Comparison of ENCODE assay signal across 29 cellular contexts in the genomic region with DNA sequence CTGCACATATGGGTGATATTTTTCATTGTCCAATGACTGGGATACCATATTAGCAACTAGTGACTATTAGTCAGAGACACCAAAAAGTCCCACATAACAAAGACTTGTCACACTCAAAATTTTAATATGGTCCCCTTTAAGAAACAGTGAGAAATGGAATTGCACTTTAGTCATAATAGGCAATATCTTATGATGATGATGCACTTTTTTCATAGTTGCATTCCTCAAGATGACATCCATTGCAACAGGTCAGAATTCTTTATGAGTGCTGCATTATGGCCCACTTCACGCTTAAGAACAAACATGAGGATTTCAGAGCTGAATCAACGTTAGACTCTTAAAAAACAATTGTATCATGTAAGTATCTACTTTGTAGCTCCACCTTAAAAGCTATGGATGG.
"Had no signal": no experiment of that assay in that cellular context is flagged by ENCODE, and none has a peak within 500 bp of the region (broad histone marks: within the 10 kb centered on the region; RNA-seq: fewer than 3 reads in every experiment).

No MANE protein-coding gene starts in this region.

- H3K27me3 ChIP-seq: stomach, suprapubic skin, testis, thyroid gland, tibial artery, transverse colon, upper lobe of left lung, upper lobe of right lung, vagina had no signal

- H3K27ac ChIP-seq: stomach, suprapubic skin, testis, thoracic aorta, thyroid gland, tibial artery, tibial nerve, transverse colon, upper lobe of left lung, upper lobe of right lung, uterus, vagina had no signal

- DNase-seq: stimulated activated CD4-positive, alpha-beta T cell treated with anti-CD3 and anti-CD28 coated beads, Interleukin-2, amount 100 ng/mL, for 48 hours; stimulated activated CD4-positive, alpha-beta T cell treated with anti-CD3 and anti-CD28 coated beads, Interleukin-4, amount 100 ng/mL, for 1 hour; stimulated activated CD4-positive, alpha-beta T cell treated with anti-CD3 and anti-CD28 coated beads, Interleukin-4, amount 100 ng/mL, for 24 hours; stimulated activated CD4-positive, alpha-beta T cell treated with anti-CD3 and anti-CD28 coated beads, Interleukin-4, amount 100 ng/mL, for 4 hours; stimulated activated CD8-positive, alpha-beta memory T cell treated with anti-CD3 and anti-CD28 coated beads, Interleukin-4, amount 100 ng/mL, for 48 hours; stimulated activated naive B cell treated with anti-CD40 and anti-IgM and Interleukin-4, amounts not matched to agents 10 μg/mL and 1 μg/mL and 100 μg/mL, for 72 hours; stimulated activated naive CD4-positive, alpha-beta T cell; stimulated activated naive CD4-positive, alpha-beta T cell treated with Interleukin-2 at 50 U/mL for 16 hours; stimulated activated naive CD8-positive, alpha-beta T cell treated with anti-CD3 and anti-CD28 coated beads, Interleukin-15, amount 100 ng/mL, for 72 hours; stimulated activated naive CD8-positive, alpha-beta T cell treated with anti-CD3 and anti-CD28 coated beads, Interleukin-15, Interleukin-2, amounts not matched to agents 100 U/mL and 50 U/mL, for 24 hours; stomach; substantia nigra; testis; thyroid gland; tibial artery; transverse colon; trophoblast cell; upper lobe of left lung; upper lobe of right lung; uterus had no signal

- FAIRE-seq: urothelium cell line had no signal

- H3K4me1 ChIP-seq: stomach, suprapubic skin, testis, thyroid gland, tibial artery, tibial nerve, transverse colon, upper lobe of left lung, upper lobe of right lung, uterus, vagina had no signal

- H3K36me3 Mint-ChIP-seq: stimulated activated effector memory CD8-positive, alpha-beta T cell treated with anti-CD3 and anti-CD28 coated beads, Interleukin-12 subunit alpha, Interleukin-12 subunit beta, amount 100 ng/mL, for 72 hours; stimulated activated memory B cell treated with anti-CD40 and anti-IgM and Interleukin-4, amounts not matched to agents 10 μg/mL and 1 μg/mL and 100 μg/mL, for 72 hours; type B pancreatic cell had no signal

- ATAC-seq: stimulated activated effector memory CD8-positive, alpha-beta T cell treated with anti-CD3 and anti-CD28 coated beads, Interleukin-12 subunit alpha, Interleukin-12 subunit beta, amount 100 ng/mL, for 72 hours; stimulated activated memory B cell treated with anti-CD40 and anti-IgM and Interleukin-4, amounts not matched to agents 10 μg/mL and 1 μg/mL and 100 μg/mL, for 72 hours; stimulated activated naive B cell treated with anti-CD40 and anti-IgM and Interleukin-4, amounts not matched to agents 10 μg/mL and 1 μg/mL and 100 μg/mL, for 72 hours; stimulated activated naive CD8-positive, alpha-beta T cell treated with anti-CD3 and anti-CD28 coated beads, Interleukin-15, amount 100 ng/mL, for 72 hours; stimulated activated naive CD8-positive, alpha-beta T cell treated with anti-CD3 and anti-CD28 coated beads, Interleukin-15, Interleukin-2, amounts not matched to agents 100 U/mL and 50 U/mL, for 24 hours; upper lobe of right lung had no signal

- H3K27me3 Mint-ChIP-seq: stimulated activated memory B cell treated with anti-CD40 and anti-IgM and Interleukin-4, amounts not matched to agents 10 μg/mL and 1 μg/mL and 100 μg/mL, for 72 hours; stimulated activated naive B cell treated with anti-CD40 and anti-IgM and Interleukin-4, amounts not matched to agents 10 μg/mL and 1 μg/mL and 100 μg/mL, for 72 hours; stimulated activated naive CD8-positive, alpha-beta T cell treated with anti-CD3 and anti-CD28 coated beads, Interleukin-15, amount 100 ng/mL, for 72 hours; stimulated activated naive CD8-positive, alpha-beta T cell treated with anti-CD3 and anti-CD28 coated beads, Interleukin-15, Interleukin-2, amounts not matched to agents 100 ng/mL and 50 ng/mL, for 24 hours; type B pancreatic cell had no signal

- H3K9me3 ChIP-seq: stomach, suprapubic skin, testis, thoracic aorta, thyroid gland, tibial artery, tibial nerve, transverse colon, upper lobe of left lung, upper lobe of right lung, uterus, vagina had no signal

- H3K9me3 Mint-ChIP-seq: stimulated activated memory B cell treated with anti-CD40 and anti-IgM and Interleukin-4, amounts not matched to agents 10 μg/mL and 1 μg/mL and 100 μg/mL, for 72 hours; stimulated activated naive B cell treated with anti-CD40 and anti-IgM and Interleukin-4, amounts not matched to agents 10 μg/mL and 1 μg/mL and 100 μg/mL, for 72 hours; stimulated activated naive CD8-positive, alpha-beta T cell treated with anti-CD3 and anti-CD28 coated beads, Interleukin-15, Interleukin-2, amounts not matched to agents 100 ng/mL and 50 ng/mL, for 24 hours had no signal

- H3K36me3 ChIP-seq: stomach, suprapubic skin, thoracic aorta, thyroid gland, tibial artery, tibial nerve, transverse colon, upper lobe of left lung, upper lobe of right lung, uterus, vagina had no signal

- H3K4me3 Mint-ChIP-seq: stimulated activated effector memory CD8-positive, alpha-beta T cell treated with anti-CD3 and anti-CD28 coated beads, Interleukin-12 subunit alpha, Interleukin-12 subunit beta, amount 100 ng/mL, for 72 hours; stimulated activated memory B cell treated with anti-CD40 and anti-IgM and Interleukin-4, amounts not matched to agents 10 μg/mL and 1 μg/mL and 100 μg/mL, for 72 hours; stimulated activated naive B cell treated with anti-CD40 and anti-IgM and Interleukin-4, amounts not matched to agents 10 μg/mL and 1 μg/mL and 100 μg/mL, for 72 hours; stimulated activated naive CD8-positive, alpha-beta T cell treated with anti-CD3 and anti-CD28 coated beads, Interleukin-15, amount 100 ng/mL, for 72 hours; stimulated activated naive CD8-positive, alpha-beta T cell treated with anti-CD3 and anti-CD28 coated beads, Interleukin-15, Interleukin-2, amounts not matched to agents 100 ng/mL and 50 ng/mL, for 24 hours; type B pancreatic cell had no signal

- H3K4me3 ChIP-seq: stomach, suprapubic skin, testis, thoracic aorta, thyroid gland, tibial artery, tibial nerve, transverse colon, upper lobe of left lung, upper lobe of right lung, uterus, vagina had no signal

- H3K4me1 Mint-ChIP-seq: stimulated activated effector memory CD8-positive, alpha-beta T cell treated with anti-CD3 and anti-CD28 coated beads, Interleukin-12 subunit alpha, Interleukin-12 subunit beta, amount 100 ng/mL, for 72 hours; stimulated activated memory B cell treated with anti-CD40 and anti-IgM and Interleukin-4, amounts not matched to agents 10 μg/mL and 1 μg/mL and 100 μg/mL, for 72 hours; stimulated activated naive CD8-positive, alpha-beta T cell treated with anti-CD3 and anti-CD28 coated beads, Interleukin-15, amount 100 ng/mL, for 72 hours had no signal

- H3K27ac Mint-ChIP-seq: stimulated activated effector memory CD8-positive, alpha-beta T cell treated with anti-CD3 and anti-CD28 coated beads, Interleukin-12 subunit alpha, Interleukin-12 subunit beta, amount 100 ng/mL, for 72 hours; stimulated activated memory B cell treated with anti-CD40 and anti-IgM and Interleukin-4, amounts not matched to agents 10 μg/mL and 1 μg/mL and 100 μg/mL, for 72 hours; stimulated activated naive B cell treated with anti-CD40 and anti-IgM and Interleukin-4, amounts not matched to agents 10 μg/mL and 1 μg/mL and 100 μg/mL, for 72 hours; stimulated activated naive CD8-positive, alpha-beta T cell treated with anti-CD3 and anti-CD28 coated beads, Interleukin-15, amount 100 ng/mL, for 72 hours; stimulated activated naive CD8-positive, alpha-beta T cell treated with anti-CD3 and anti-CD28 coated beads, Interleukin-15, Interleukin-2, amounts not matched to agents 100 ng/mL and 50 ng/mL, for 24 hours; type B pancreatic cell had no signal
